In the genomic region with DNA sequence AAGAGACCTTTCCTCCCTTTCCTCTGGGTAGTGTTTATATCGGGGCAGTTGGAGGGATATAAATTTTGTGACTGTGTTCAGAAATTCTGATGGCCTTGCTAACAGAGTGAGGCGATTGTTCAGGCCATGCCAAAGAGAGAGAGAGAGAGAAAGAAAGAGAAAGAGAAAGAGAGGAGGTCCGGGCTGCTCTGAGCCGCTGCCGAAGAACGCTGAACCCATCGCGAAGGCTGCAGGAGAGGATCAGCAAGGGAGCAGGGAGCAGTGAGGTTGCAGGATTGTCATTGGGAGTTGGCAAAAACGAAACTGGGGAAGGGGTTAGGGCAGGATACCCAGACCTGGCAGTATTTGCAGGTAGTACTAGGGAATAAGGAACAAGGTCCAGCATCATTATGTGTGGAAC, we compare ENCODE assay signal across 19 cellular contexts.
DNase-seq lines count a peak whose midpoint lies in the region; ATAC-seq and TF ChIP-seq lines count a peak whose summit lies in the region.
"Had no signal": no experiment of that assay in that cellular context is flagged by ENCODE, and none has a peak within 500 bp of the region (broad histone marks: within the 10 kb centered on the region; RNA-seq: fewer than 3 reads in every experiment).

No MANE protein-coding gene starts in this region.

- in situ Hi-C loops in gastrocnemius medialis (cut with MboI; ENCODE audit: low sequenced_read_pairs in 4 of 4): loop anchor here in 1 of 4 donors (10.0 kb wide), 1 partner anchor 953 kb away; no protein-coding TSS in a partner anchor

- TF ChIP-seq CTCF in gastrocnemius medialis (IDR thresholded peaks at IDR 0.05 in 4 of 5, conservative IDR thresholded peaks at IDR 0.05 in 1 of 5): no peak

- no peaks in the 10 kb centered on the region for H3K9me3 ChIP-seq in gastrocnemius medialis
- H3K9me3 ChIP-seq: colonic mucosa, vagina had no signal

- intact Hi-C loops in gastrocnemius medialis (cut with DNase I; ENCODE audit: low total_unique reads): loop anchor here (5.0 to 10.0 kb wide), 3 partner anchors 166 to 961 kb away; no protein-coding TSS in a partner anchor

- ATAC-seq in gastrocnemius medialis (no peak), GM21528 (IDR thresholded peaks at IDR 0.05; ENCODE audit: low FRiP score, unreplicated experiment) (no peak)
- ATAC-seq: activated CD8-positive, alpha-beta T cell treated with anti-CD3 and anti-CD28 coated beads, Interleukin-2, amount 10 ng/mL, durations not matched to agents 7 days and 5 days had no signal

- TF ChIP-seq POLR2A in gastrocnemius medialis (IDR thresholded peaks at IDR 0.05): no peak

- H3K27ac ChIP-seq in caudate nucleus (ENCODE audit: low read depth, low read length) (peak overlapping the region; percentile 7), gastrocnemius medialis (peak overlapping the region in 2 of 4 donors; percentile 17 to 42)
- H3K27ac ChIP-seq: colonic mucosa had no signal

- peaks cover 9 to 23% of the 10 kb centered on the region in 2 donors for H3K4me1 ChIP-seq in gastrocnemius medialis

- H3K36me3 ChIP-seq in gastrocnemius medialis: no peaks in the 10 kb centered on the region
- H3K36me3 ChIP-seq: colonic mucosa, vagina had no signal

- peak overlapping the region; percentile 20 to 37 (median 32) for H3K4me3 ChIP-seq in gastrocnemius medialis
- H3K4me3 ChIP-seq: colonic mucosa had no signal

- DNase-seq in Daoy (ENCODE audit: low read depth) (peak; percentile 18), caudate nucleus (lab: John Stamatoyannopoulos, UW) (peak in 4 of 61 donors; percentile 2 to 5 (median 4)), medulla oblongata (ENCODE audit: extremely low spot score) (peak; percentile 24), gastrocnemius medialis (no peak), KG1 (lab: John Stamatoyannopoulos, UW) (no peak), NCI-H82 (lab: John Stamatoyannopoulos, UW) (no peak), SK-N-DZ (ENCODE audit: low spot score) (no peak)
- DNase-seq: activated CD8-positive, alpha-beta T cell treated with anti-CD3 and anti-CD28 coated beads, Interleukin-2, amount 10 ng/mL, durations not matched to agents 7 days and 5 days; colonic mucosa; mesendoderm; NCI-H1436; NCI-H226; NK-92 treated with Interleukin-12 subunit alpha and Interleukin-12 subunit beta, amount 100 ng/mL, for 24 hours; RPMI8226; stimulated activated CD4-positive, alpha-beta T cell treated with anti-CD3 and anti-CD28 coated beads, Interleukin-12 subunit alpha, Interleukin-12 subunit beta, amount 100 ng/mL, for 4 hours; stimulated activated naive CD4-positive, alpha-beta T cell; T-helper 1 cell had no signal

- H3K27me3 ChIP-seq in gastrocnemius medialis: no peaks in the 10 kb centered on the region
- H3K27me3 ChIP-seq: colonic mucosa, vagina had no signal

Comparison
In these comparisons a context has a peak if more than half of its experiments do, and no peak if none do; other contexts are left out.
1. DNase-seq: peak in Daoy (single experiment) and medulla oblongata (single experiment); none in gastrocnemius medialis (0 of 2), KG1 (single experiment), NCI-H82 (single experiment) and SK-N-DZ (single experiment).